22 cellular contexts compared by ENCODE assay signal in genomic region chr13:110946171-110946570, GRCh38.
"Had no signal": no experiment of that assay in that cellular context is flagged by ENCODE, and none has a peak within 500 bp of the region (broad histone marks: within the 10 kb centered on the region; RNA-seq: fewer than 3 reads in every experiment).

No MANE protein-coding gene starts in this region.

- H3K4me3 ChIP-seq: SJSA1, SK-N-MC had no signal

- H3K27me3 ChIP-seq: SJSA1 had no signal

- FAIRE-seq: RCC 7860 had no signal

- DNase-seq: KBM-7, MV-4-11, NCI-H1048, NCI-H1105 treated with DMSO at 0.1 percent for 48 hours, NCI-H1417 treated with DMSO at 0.1 percent for 48 hours, NCI-H146, NCI-H1694 treated with DMSO at 0.1 percent for 48 hours, NCI-H2029, NCI-H2081 treated with DMSO at 0.1 percent for 48 hours, NCI-H2171, NCI-H226, NCI-H446, NCI-H510A, NCI-H524 treated with DMSO at 0.1 percent for 48 hours, NCI-H69, NCI-H774, Right ventricle myocardium superior, RPMI8226, SIG-M5 had no signal

- H3K27ac ChIP-seq: SJSA1, SK-N-MC had no signal

- H3K36me3 ChIP-seq: SJSA1 had no signal
